12 cellular contexts compared by ENCODE assay signal in the genomic region with DNA sequence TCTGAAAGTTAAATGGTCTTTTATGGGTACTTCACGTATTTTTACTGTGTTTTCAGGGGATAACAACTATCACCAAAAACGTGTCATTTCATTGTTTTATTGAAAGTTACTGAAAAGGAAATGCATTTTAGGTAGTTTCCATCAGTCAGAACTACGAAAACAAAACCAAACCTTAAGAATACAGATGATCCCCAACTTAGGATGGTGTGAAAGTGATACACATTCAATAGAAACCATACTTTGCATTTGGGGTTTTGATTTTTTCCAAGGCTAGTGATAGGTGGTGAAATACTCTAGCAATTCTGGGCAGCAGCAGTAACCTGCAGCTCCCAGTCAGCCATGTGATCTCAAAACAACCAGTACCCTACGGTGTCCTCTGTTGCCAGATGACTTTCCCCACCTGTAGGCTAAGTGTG. TPM values are rescaled to one million over a fixed set of nuclear protein-coding genes. Genes with fewer than 3 reads are reported as not detected.
DNase-seq lines count a peak whose midpoint lies in the region; ATAC-seq and TF ChIP-seq lines count a peak whose summit lies in the region.
"Had no signal": no experiment of that assay in that cellular context is flagged by ENCODE, and none has a peak within 500 bp of the region (broad histone marks: within the 10 kb centered on the region; RNA-seq: fewer than 3 reads in every experiment).

No MANE protein-coding gene starts in this region.

- no peaks in the 10 kb centered on the region for H3K79me1 ChIP-seq in H9 (ENCODE audit: insufficient read depth, low read depth, low read length, poor library complexity, severe bottlenecking)

- H3K4me3 ChIP-seq in ovary, result no peak overlapping the region
- H3K4me3 ChIP-seq: SJSA1 had no signal

- no peak overlapping the region for H3K23ac ChIP-seq in H9 (ENCODE audit: insufficient read length, low read depth, low read length)

- H3K14ac ChIP-seq in H9 (ENCODE audit: insufficient read depth, low read length), result no peak overlapping the region

- H3K27me3 ChIP-seq in ovary (no peaks in the 10 kb centered on the region), H9 (ENCODE audit: insufficient read depth, low read length) (no peaks in the 10 kb centered on the region)
- H3K27me3 ChIP-seq: SJSA1 had no signal

- H3K4me1 ChIP-seq in ovary (ENCODE audit: insufficient read depth), result no peaks in the 10 kb centered on the region
- no peaks in the 10 kb centered on the region; the same call in 1 of the 2 replicates for H3K4me1 ChIP-seq in H9 (ENCODE audit: insufficient read depth, low read length)

- no peak overlapping the region for H2BK12ac ChIP-seq in H9 (ENCODE audit: insufficient read length, low read depth, low read length)

- no peak overlapping the region for H3T11ph ChIP-seq in H9 (ENCODE audit: low read length)

- H2BK120ac ChIP-seq in H9 (ENCODE audit: low read depth, low read length, poor library complexity, severe bottlenecking), result no peak overlapping the region

- intact Hi-C loops in Calu3 (cut with micrococcal nuclease; ENCODE audit: unreplicated experiment), result no loop called here
- intact Hi-C loops in ovary (cut with DNase I), result loop anchor here in 1 of 4 donors (10.0 kb wide), 1 partner anchor 109 kb away; the partner anchor contains the start of gene MCM3

- no peaks in the 10 kb centered on the region for H3K23me2 ChIP-seq in H9 (ENCODE audit: insufficient read length, low read depth, low read length, poor library complexity, severe bottlenecking)

- no peak overlapping the region for H4K91ac ChIP-seq in H9 (ENCODE audit: insufficient read length, low read depth, low read length)

- no peak overlapping the region for H3K18ac ChIP-seq in H9 (ENCODE audit: insufficient read length, low read depth, low read length)

- POLR2A ChIA-PET in HEK293T (lab: Yijun Ruan, JAX), result no interaction called here

- no peak for DNase-seq in memory B cell (ENCODE audit: low spot score in 2 of 2)
- DNase-seq in Calu3, result no peak
- no peak for DNase-seq in ovary
- DNase-seq in HEK293T (ENCODE audit: extremely low spot score), result no peak
- no peak for DNase-seq in H9
- DNase-seq: GDM1; mesenchymal stem cell; stimulated activated CD4-positive, alpha-beta T cell treated with anti-CD3 and anti-CD28 coated beads, Interleukin-2, amount 100 ng/mL, for 24 hours had no signal

- no peak overlapping the region for H2AFZ ChIP-seq in H9 (ENCODE audit: low read length)

- H3K4me3 Mint-ChIP-seq in memory B cell (peak overlapping the region; percentile 14), Calu3 (ENCODE audit: low read depth, unreplicated experiment) (no peak overlapping the region), H9 (no peak overlapping the region)

- no peak overlapping the region for H3K9ac ChIP-seq in H9 (ENCODE audit: extremely low read depth, insufficient read length, low read length)

- H3K56ac ChIP-seq in H9 (ENCODE audit: insufficient read length, low read depth, low read length), result no peak overlapping the region

- TF ChIP-seq EP300 in ovary (IDR thresholded peaks at IDR 0.05), result no peak

- H3K79me2 ChIP-seq in H9 (ENCODE audit: insufficient read depth, low read length), result no peaks in the 10 kb centered on the region

- ATAC-seq in GM18907 (IDR thresholded peaks at IDR 0.05; ENCODE audit: unreplicated experiment), result peak; percentile 48
- peak; percentile 55 for ATAC-seq in GM21723 (IDR thresholded peaks at IDR 0.05; ENCODE audit: unreplicated experiment)
- ATAC-seq in HG03442 (IDR thresholded peaks at IDR 0.05; ENCODE audit: unreplicated experiment), result peak; percentile 59
- peak; percentile 66 for ATAC-seq in memory B cell (ENCODE audit: low read depth)

- no peak overlapping the region for H3K27ac ChIP-seq in ovary
- no peak overlapping the region for H3K27ac ChIP-seq in H9 (ENCODE audit: insufficient read length, low read depth, low read length)
- H3K27ac ChIP-seq: SJSA1 had no signal

- H3K9me3 ChIP-seq in ovary, result no peaks in the 10 kb centered on the region
- H3K9me3 ChIP-seq in H9 (ENCODE audit: control insufficient read depth, low read depth, low read length), result no peaks in the 10 kb centered on the region
- H3K9me3 ChIP-seq: SJSA1 had no signal

- no peak overlapping the region for H2BK15ac ChIP-seq in H9 (ENCODE audit: low read depth, low read length)

- no peaks in the 10 kb centered on the region for H4K20me1 ChIP-seq in H9 (ENCODE audit: control insufficient read depth, insufficient read depth, insufficient read length)

- no peaks in the 10 kb centered on the region for H3K36me3 Mint-ChIP-seq in memory B cell
- H3K36me3 Mint-ChIP-seq in Calu3 (ENCODE audit: insufficient read depth, unreplicated experiment), result peaks cover 12% of the 10 kb centered on the region
- H3K36me3 Mint-ChIP-seq in H9 (ENCODE audit: insufficient read depth in 1 of 3, low read depth in 3 of 3), result no peaks in the 10 kb centered on the region

- no peaks in the 10 kb centered on the region for H3K36me3 ChIP-seq in ovary
- H3K36me3 ChIP-seq: SJSA1 had no signal

- no peak overlapping the region for H2BK5ac ChIP-seq in H9 (ENCODE audit: insufficient read length, low read length)

- H3K4me1 Mint-ChIP-seq in memory B cell (peaks cover 37% of the 10 kb centered on the region), Calu3 (ENCODE audit: low read depth, unreplicated experiment) (peaks cover 45% of the 10 kb centered on the region), H9 (peaks cover 9 to 10% of the 10 kb centered on the region in 2 experiments)

- no peak overlapping the region for H4K8ac ChIP-seq in H9 (replicated peaks; ENCODE audit: insufficient read length, low read depth, low read length)

- H2BK20ac ChIP-seq in H9 (ENCODE audit: low read depth, low read length, poor library complexity, severe bottlenecking), result no peak overlapping the region

- H3K27ac Mint-ChIP-seq in memory B cell, result peak overlapping the region; percentile 54
- no peak overlapping the region for H3K27ac Mint-ChIP-seq in Calu3 (ENCODE audit: unreplicated experiment)
- H3K27ac Mint-ChIP-seq in H9, result no peak overlapping the region

- CTCF ChIA-PET in Calu3 (lab: Charles Lee) (interaction anchor here (0.7 kb wide), 1 partner anchor 16 kb away, joined by 4 read pairs; no protein-coding TSS in a partner anchor), HEK293T (lab: Yijun Ruan, JAX) (no interaction called here)

- H3K9me3 Mint-ChIP-seq in memory B cell, result no peaks in the 10 kb centered on the region
- no peaks in the 10 kb centered on the region for H3K9me3 Mint-ChIP-seq in Calu3 (ENCODE audit: low read depth, unreplicated experiment)
- no peaks in the 10 kb centered on the region; a peak in 1 of 5 replicates for H3K9me3 Mint-ChIP-seq in H9

- TF ChIP-seq CTCF in Calu3 (IDR thresholded peaks at IDR 0.05; ENCODE audit: unreplicated experiment) (no peak), ovary (IDR thresholded peaks at IDR 0.05) (no peak), H9 (conservative IDR thresholded peaks at IDR 0.05) (no peak)

- WGBS in ovary, 3 donors, result 79 to 84% (median 83%) methylated on average over 4 of the region's 4 CpGs
- whole genome bisulfite sequencing in H9 (ENCODE audit: extremely low coverage, insufficient read length, low lambda C conversion rate), result no CpG with 5 or more reads among the region's 4 CpGs

- H2AK5ac ChIP-seq in H9 (ENCODE audit: insufficient read length, low read length), result no peak overlapping the region

- no peaks in the 10 kb centered on the region for H3K27me3 Mint-ChIP-seq in memory B cell
- no peaks in the 10 kb centered on the region for H3K27me3 Mint-ChIP-seq in Calu3 (ENCODE audit: unreplicated experiment)
- H3K27me3 Mint-ChIP-seq in H9 (ENCODE audit: low read depth), result no peaks in the 10 kb centered on the region

- no peak overlapping the region for H4K5ac ChIP-seq in H9 (ENCODE audit: insufficient read length, low read depth, low read length)

- no peak overlapping the region for H3K4ac ChIP-seq in H9 (ENCODE audit: low read depth, low read length)

- H3K4me2 ChIP-seq in H9 (ENCODE audit: insufficient read depth, insufficient read length, low read length), result no peak overlapping the region

- BruUV-seq in Calu3 (replicated peaks; lab: Mats Ljungman, UMichigan), result no TSS peak

- no peak for TF ChIP-seq POLR2A in ovary (IDR thresholded peaks at IDR 0.05)

TF ChIP-seq in HEK293T, 16 proteins besides CTCF, POLR2A, EP300 and RAD21:
- TF ChIP-seq SP1 (IDR thresholded peaks at IDR 0.05), result no peak
- no peak for TF ChIP-seq TARDBP (IDR thresholded peaks at IDR 0.05)
- no peak for TF ChIP-seq L3MBTL2 (conservative IDR thresholded peaks at IDR 0.05)
- no peak for TF ChIP-seq FOXM1 (IDR thresholded peaks at IDR 0.05; ENCODE audit: borderline replicate concordance)
- TF ChIP-seq PKNOX1 (IDR thresholded peaks at IDR 0.05), result no peak
- TF ChIP-seq SUZ12 (IDR thresholded peaks at IDR 0.05), result no peak
- TF ChIP-seq CTBP1 (IDR thresholded peaks at IDR 0.05; ENCODE audit: borderline replicate concordance), result no peak
- no peak for TF ChIP-seq HDGF (IDR thresholded peaks at IDR 0.05; ENCODE audit: borderline replicate concordance)
- no peak for TF ChIP-seq FOXA1 (IDR thresholded peaks at IDR 0.05)
- TF ChIP-seq ZNF384 (IDR thresholded peaks at IDR 0.05), result no peak
- TF ChIP-seq LEF1 (IDR thresholded peaks at IDR 0.05; ENCODE audit: borderline replicate concordance), result no peak
- TF ChIP-seq NFRKB (IDR thresholded peaks at IDR 0.05), result no peak
- no peak for TF ChIP-seq ARNT (IDR thresholded peaks at IDR 0.05)

RNA-seq across cellular contexts. Expression of gene EFHC1, which starts 25.9 kb away (rescaled TPM):
- 18.1 and 25.6 TPM in 2 replicates for total RNA-seq in Calu3 (2022)
- total RNA-seq in ovary, result 10 to 100 TPM; 17.6 to 59.5 (median 23.5) TPM
- 10 to 100 TPM; 12.1 to 27.1 TPM for polyA plus RNA-seq in ovary
- 11.8 and 13.2 TPM in 2 replicates for total RNA-seq in H9 (2021)

RNA-seq across cellular contexts. Expression of gene PAQR8, which starts 32.3 kb away (rescaled TPM):
- 16.1 and 16.3 TPM in 2 replicates for total RNA-seq in Calu3 (2022)
- 10 to 100 TPM; 13.2 to 33.6 (median 24.0) TPM for total RNA-seq in ovary
- 10 to 100 TPM; 15.2 to 24.1 TPM for polyA plus RNA-seq in ovary
- total RNA-seq in H9 (2021), result 3.0 and 3.4 TPM in 2 replicates
